Comparison of ENCODE assay signal across 12 cellular contexts in the genomic region with DNA sequence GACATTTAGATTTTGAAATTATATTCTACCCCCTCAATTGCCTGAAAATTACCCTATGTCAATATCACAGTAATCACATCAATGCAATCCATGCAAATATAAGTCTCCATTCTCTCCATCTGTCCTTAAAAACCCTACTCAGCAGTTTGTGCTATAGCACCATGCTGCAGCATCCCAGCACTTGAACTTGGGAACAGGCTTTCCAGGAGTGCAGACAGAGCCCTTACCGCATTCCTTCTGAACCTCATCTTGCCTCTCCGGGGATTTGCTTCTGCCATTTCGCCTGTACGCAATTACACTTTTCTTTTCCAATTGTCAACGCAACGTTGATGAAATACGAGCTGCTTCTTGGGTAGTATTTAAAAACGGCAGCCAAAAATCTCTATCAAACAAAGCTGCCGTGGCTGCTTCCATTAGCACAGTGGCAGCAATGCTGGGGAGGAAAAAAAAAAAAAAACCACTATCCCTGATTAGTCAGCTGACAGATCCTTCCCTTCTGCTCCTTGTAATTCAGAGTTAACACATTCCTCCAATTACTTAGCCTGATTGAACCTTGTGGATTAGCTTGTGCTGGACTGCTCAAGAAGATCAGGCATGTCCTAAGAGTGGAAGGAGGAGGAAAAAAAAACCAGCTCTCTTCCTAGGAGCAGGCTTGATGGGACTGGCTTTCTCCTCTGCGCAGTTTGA.
DNase-seq lines count a peak whose midpoint lies in the region; ATAC-seq and TF ChIP-seq lines count a peak whose summit lies in the region.
"Had no signal": no experiment of that assay in that cellular context is flagged by ENCODE, and none has a peak within 500 bp of the region (broad histone marks: within the 10 kb centered on the region; RNA-seq: fewer than 3 reads in every experiment).

No MANE protein-coding gene starts in this region.

- peaks cover 0 to 3% (median 0%) of the 10 kb centered on the region in 5 experiments for H3K9me3 Mint-ChIP-seq in brain
- H3K9me3 Mint-ChIP-seq: central memory CD8-positive, alpha-beta T cell had no signal

- no peak overlapping the region for H3K4ac ChIP-seq in IMR-90 (ENCODE audit: low read depth, low read length)

- no peaks in the 10 kb centered on the region for H3K9me3 ChIP-seq in IMR-90 (ENCODE audit: control insufficient read depth, insufficient read depth, low read length)
- peaks cover 3% of the 10 kb centered on the region for H3K9me3 ChIP-seq in smooth muscle cell (replicated peaks; ENCODE audit: low read depth)
- H3K9me3 ChIP-seq: pancreas had no signal

- no peaks in the 10 kb centered on the region for H3K36me3 Mint-ChIP-seq in brain

- CTCF ChIA-PET in IMR-90 (lab: Yijun Ruan, JAX), result no interaction called here

- H2AK9ac ChIP-seq in IMR-90 (replicated peaks; ENCODE audit: low read depth, low read length, poor library complexity), result no peak overlapping the region

- intact Hi-C loops in IMR-90 (cut with micrococcal nuclease), result no loop called here

- H3K27ac Mint-ChIP-seq in brain, result peak overlapping the region in 4 of 5 experiments; percentile 38 to 93 (median 84)

- H2AK5ac ChIP-seq in IMR-90 (ENCODE audit: low read depth, low read length), result no peak overlapping the region

- no peaks in the 10 kb centered on the region for H3K27me3 ChIP-seq in IMR-90 (ENCODE audit: control insufficient read depth, insufficient read depth, low read length)
- no peaks in the 10 kb centered on the region for H3K27me3 ChIP-seq in smooth muscle cell (ENCODE audit: low read depth)

- no peaks in the 10 kb centered on the region for H3K27me3 Mint-ChIP-seq in brain
- H3K27me3 Mint-ChIP-seq: central memory CD8-positive, alpha-beta T cell had no signal

- H4K8ac ChIP-seq in IMR-90 (ENCODE audit: low read depth in 2 of 2, low read length in 2 of 2), result no peak overlapping the region

- TF ChIP-seq CTCF in IMR-90 (conservative IDR thresholded peaks at IDR 0.05; ENCODE audit: low read depth, low read length), result no peak
- no peak for TF ChIP-seq CTCF in brain (conservative IDR thresholded peaks at IDR 0.05)
- no peak for TF ChIP-seq CTCF in smooth muscle cell (IDR thresholded peaks at IDR 0.05; ENCODE audit: borderline replicate concordance, insufficient read depth, poor library complexity, severe bottlenecking)

- no peak overlapping the region for H2BK120ac ChIP-seq in IMR-90 (ENCODE audit: low read depth, low read length)

- POLR2A ChIA-PET in IMR-90 (lab: Charles Lee; ENCODE audit: unreplicated experiment), result no interaction called here

- no peak overlapping the region for H3K18ac ChIP-seq in IMR-90 (ENCODE audit: low read depth, low read length)

- H3K9ac ChIP-seq in IMR-90 (ENCODE audit: low read depth, low read length) (no peak overlapping the region), smooth muscle cell (ENCODE audit: low read depth) (no peak overlapping the region)

- no peak overlapping the region for H3K23ac ChIP-seq in IMR-90 (ENCODE audit: low read depth, low read length)

- H2BK20ac ChIP-seq in IMR-90 (ENCODE audit: low read depth, low read length), result no peak overlapping the region

- H4K20me1 ChIP-seq in IMR-90 (ENCODE audit: insufficient read depth, low read length) (no peaks in the 10 kb centered on the region), smooth muscle cell (ENCODE audit: low read depth) (no peaks in the 10 kb centered on the region)

- BruUV-seq in IMR-90 (replicated peaks; lab: Mats Ljungman, UMichigan), result no TSS peak

- dilution Hi-C loops in IMR-90 (cut with HindIII; ENCODE audit: low sequenced_read_pairs, unreplicated experiment), result no loop called here

- H2BK15ac ChIP-seq in IMR-90 (ENCODE audit: low read depth, low read length), result no peak overlapping the region

- no peak overlapping the region for H2AFZ ChIP-seq in IMR-90 (replicated peaks; ENCODE audit: low read length, poor library complexity)
- no peak overlapping the region for H2AFZ ChIP-seq in smooth muscle cell (ENCODE audit: low read depth)

- H3K36me3 ChIP-seq in IMR-90 (ENCODE audit: control insufficient read depth, insufficient read depth, low read length) (no peaks in the 10 kb centered on the region), smooth muscle cell (ENCODE audit: low read depth) (no peaks in the 10 kb centered on the region)
- H3K36me3 ChIP-seq: pancreas had no signal

- no peak for TF ChIP-seq POLR2A in IMR-90 (IDR thresholded peaks at IDR 0.05; ENCODE audit: low read depth, low read length)

- H3K4me1 Mint-ChIP-seq in brain, result peaks cover 10% of the 10 kb centered on the region
- H3K4me1 Mint-ChIP-seq: central memory CD8-positive, alpha-beta T cell had no signal

- H3K4me3 ChIP-seq in IMR-90 (ENCODE audit: insufficient read depth, low read depth, low read length) (no peak overlapping the region), smooth muscle cell (peak overlapping the region; percentile 15)
- H3K4me3 ChIP-seq: pancreas had no signal

- H3K79me2 ChIP-seq in smooth muscle cell (ENCODE audit: low read depth), result no peaks in the 10 kb centered on the region

- H3K4me1 ChIP-seq in IMR-90 (ENCODE audit: control insufficient read depth, insufficient read depth, low read length), result no peaks in the 10 kb centered on the region
- H3K4me1 ChIP-seq in smooth muscle cell (ENCODE audit: low read depth), result no peaks in the 10 kb centered on the region
- H3K4me1 ChIP-seq: pancreas had no signal

- H4K5ac ChIP-seq in IMR-90 (ENCODE audit: low read depth, low read length), result no peak overlapping the region

- no peak overlapping the region for H3K14ac ChIP-seq in IMR-90 (replicated peaks; ENCODE audit: low read depth, low read length)

- no peaks in the 10 kb centered on the region for H3K9me1 ChIP-seq in IMR-90 (ENCODE audit: insufficient read depth, low read length)

- WGBS in IMR-90 (ENCODE audit: extremely low coverage in 2 of 2, insufficient read length in 1 of 2), 2 experiments, result 38% methylated on average over 2 of the region's 10 CpGs; no CpG with 5 or more reads in 1 of the 2 experiments
- WGBS in smooth muscle cell (ENCODE audit: low lambda C conversion rate), result 45% methylated on average over 10 of the region's 10 CpGs

- no peak for TF ChIP-seq RAD21 in IMR-90 (IDR thresholded peaks at IDR 0.05; ENCODE audit: low read length)

- H3K4me2 ChIP-seq in IMR-90 (ENCODE audit: low read depth, low read length) (peak overlapping the region; percentile 4; the same call in 1 of the 2 replicates), smooth muscle cell (peak overlapping the region; percentile 67)

- no peak overlapping the region for H4K91ac ChIP-seq in IMR-90 (ENCODE audit: insufficient read depth, low read depth, low read length)

- DNase-seq in IMR-90 (no peak), iris pigment epithelial cell (ENCODE audit: low read depth) (peak; percentile 0), smooth muscle cell (lab: John Stamatoyannopoulos, UW; ENCODE audit: unreplicated experiment) (no peak), GDM1 (lab: John Stamatoyannopoulos, UW) (no peak)
- no peak for DNase-seq in activated naive CD4-positive, alpha-beta T cell treated with anti-CD3 and anti-CD28 coated beads, Interleukin-2, amount 50 U/mL, for 16 hours
- DNase-seq: NCI-H146, OCI-M1, pancreas, T-helper 9 cell had no signal

- no peak overlapping the region for H3K56ac ChIP-seq in IMR-90 (ENCODE audit: extremely low read depth, insufficient read depth, low read length)

- H3K27ac ChIP-seq in IMR-90 (ENCODE audit: insufficient read depth, low read length), result no peak overlapping the region
- no peak overlapping the region for H3K27ac ChIP-seq in smooth muscle cell (ENCODE audit: low read depth)
- H3K27ac ChIP-seq: pancreas had no signal

- no peaks in the 10 kb centered on the region for H3F3A ChIP-seq in smooth muscle cell (ENCODE audit: low read depth)

- no peaks in the 10 kb centered on the region for H3K79me1 ChIP-seq in IMR-90 (ENCODE audit: low read depth in 1 of 2, low read length in 2 of 2)

- H2BK5ac ChIP-seq in IMR-90 (ENCODE audit: low read depth, low read length, poor library complexity, severe bottlenecking), result no peak overlapping the region

- in situ Hi-C loops in IMR-90 (cut with MboI; ENCODE audit: low sequenced_read_pairs), result no loop called here

- H3K4me3 Mint-ChIP-seq in brain, result peak overlapping the region; percentile 77 to 90 (median 84)
- H3K4me3 Mint-ChIP-seq: central memory CD8-positive, alpha-beta T cell had no signal

- ATAC-seq in IMR-90 (ENCODE audit: low read depth), result no peak
- no peak for ATAC-seq in GM18502 (IDR thresholded peaks at IDR 0.05; ENCODE audit: poor library complexity, unreplicated experiment)
- ATAC-seq: pancreas had no signal

TF ChIP-seq in IMR-90, 13 proteins besides CTCF, POLR2A, EP300 and RAD21:
- TF ChIP-seq MAFK (IDR thresholded peaks at IDR 0.05; ENCODE audit: low read depth, low read length) (peak; percentile 67), ELK1 (IDR thresholded peaks at IDR 0.05; ENCODE audit: borderline replicate concordance, low read depth, low read length) (no peak)
TF ChIP-seq in IMR-90: peak in this region for 1.
